Comparison of ENCODE assay signal across 9 cellular contexts in the genomic region with DNA sequence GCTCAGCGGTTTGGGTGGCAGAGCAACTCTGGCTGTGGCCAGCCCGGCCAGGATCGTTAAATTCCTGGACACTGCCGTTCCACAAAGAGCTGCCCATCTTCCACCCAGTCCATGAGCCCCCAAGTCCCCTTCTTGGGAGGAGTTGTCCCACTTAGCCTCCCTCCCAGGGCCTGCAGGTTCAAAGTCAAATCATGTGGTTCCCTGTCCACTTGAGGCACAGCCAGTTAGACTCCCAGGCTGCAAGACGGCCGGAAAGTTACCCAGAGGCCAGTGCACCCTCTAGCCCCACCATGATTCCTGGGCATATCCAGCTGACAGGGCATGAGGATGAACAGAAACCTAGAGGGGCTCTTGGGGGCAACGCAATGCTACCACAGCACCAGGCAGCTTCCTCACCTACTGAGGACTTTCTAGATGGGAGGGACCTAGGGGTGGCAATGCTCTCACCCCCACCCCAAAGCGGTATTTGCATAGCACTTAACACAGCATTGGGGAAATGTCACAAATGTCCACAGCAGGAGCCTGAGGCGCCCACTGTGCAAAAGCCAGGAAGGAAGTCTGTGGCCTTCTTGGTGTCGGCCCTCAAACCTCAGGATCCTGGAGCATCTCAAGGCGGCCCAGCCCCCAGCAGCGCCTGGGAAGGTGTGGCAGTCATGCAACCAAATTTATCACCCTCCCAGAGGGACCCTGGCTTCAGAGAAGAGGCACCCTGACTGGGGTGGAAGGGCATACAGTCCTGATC. TPM values are rescaled to one million over a fixed set of nuclear protein-coding genes. Genes with fewer than 3 reads are reported as not detected.
DNase-seq lines count a peak whose midpoint lies in the region; ATAC-seq and TF ChIP-seq lines count a peak whose summit lies in the region.
"Had no signal": no experiment of that assay in that cellular context is flagged by ENCODE, and none has a peak within 500 bp of the region (broad histone marks: within the 10 kb centered on the region; RNA-seq: fewer than 3 reads in every experiment).

No MANE protein-coding gene starts in this region.

- no peaks in the 10 kb centered on the region for H3K36me3 ChIP-seq in Loucy (ENCODE audit: insufficient read depth, low read length)

- no peak overlapping the region for H3K9ac ChIP-seq in Loucy (ENCODE audit: low read depth, low read length, poor library complexity, severe bottlenecking)

- H3K4me2 ChIP-seq in Loucy (ENCODE audit: low read depth, low read length, poor library complexity, severe bottlenecking), result peak overlapping the region; percentile 69

- no peaks in the 10 kb centered on the region for H3K36me3 Mint-ChIP-seq in activated CD8-positive, alpha-beta memory T cell treated with anti-CD3 and anti-CD28 coated beads, Interleukin-2, amount 10 ng/mL, durations not matched to agents 7 days and 5 days
- H3K36me3 Mint-ChIP-seq in chondrocyte (ENCODE audit: low read depth), result no peaks in the 10 kb centered on the region
- no peaks in the 10 kb centered on the region for H3K36me3 Mint-ChIP-seq in osteocyte (ENCODE audit: unreplicated experiment)

- peak; percentile 11 for ATAC-seq in activated CD8-positive, alpha-beta memory T cell treated with anti-CD3 and anti-CD28 coated beads, Interleukin-2, amount 10 ng/mL, durations not matched to agents 7 days and 5 days
- ATAC-seq in HG02798 (IDR thresholded peaks at IDR 0.05; ENCODE audit: poor library complexity, unreplicated experiment), result no peak

- H3K9me2 ChIP-seq in Loucy (replicated peaks; ENCODE audit: low read depth, low read length), result no peaks in the 10 kb centered on the region

- CTCF ChIA-PET in activated CD8-positive, alpha-beta memory T cell treated with anti-CD3 and anti-CD28 coated beads, Interleukin-2, amount 10 ng/mL, durations not matched to agents 7 days and 5 days (lab: Charles Lee), result no interaction called here

- H3K27me3 Mint-ChIP-seq in activated CD8-positive, alpha-beta memory T cell treated with anti-CD3 and anti-CD28 coated beads, Interleukin-2, amount 10 ng/mL, durations not matched to agents 7 days and 5 days, result peaks cover 52% of the 10 kb centered on the region
- H3K27me3 Mint-ChIP-seq in chondrocyte (ENCODE audit: low read depth) (no peaks in the 10 kb centered on the region), osteocyte (ENCODE audit: unreplicated experiment) (no peaks in the 10 kb centered on the region)

- TF ChIP-seq CTCF in Loucy (conservative IDR thresholded peaks at IDR 0.05; ENCODE audit: low read length) (no peak), chondrocyte (IDR thresholded peaks at IDR 0.05) (no peak), osteocyte (IDR thresholded peaks at IDR 0.05) (no peak)

- no peaks in the 10 kb centered on the region for H3K9me3 ChIP-seq in Loucy (ENCODE audit: insufficient read depth, low read depth, low read length)
- H3K9me3 ChIP-seq: psoas muscle had no signal

- no peak overlapping the region for H3K4me3 Mint-ChIP-seq in activated CD8-positive, alpha-beta memory T cell treated with anti-CD3 and anti-CD28 coated beads, Interleukin-2, amount 10 ng/mL, durations not matched to agents 7 days and 5 days
- H3K4me3 Mint-ChIP-seq in chondrocyte (ENCODE audit: unreplicated experiment), result peak overlapping the region; percentile 12
- peak overlapping the region; percentile 62 for H3K4me3 Mint-ChIP-seq in osteocyte (ENCODE audit: unreplicated experiment)

- no peaks in the 10 kb centered on the region for H3K79me2 ChIP-seq in Loucy (ENCODE audit: insufficient read depth, low read length)

- peak overlapping the region; percentile 80 for H3K4me3 ChIP-seq in Loucy (ENCODE audit: low read length, poor library complexity, severe bottlenecking)

- no peak for DNase-seq in activated CD8-positive, alpha-beta memory T cell treated with anti-CD3 and anti-CD28 coated beads, Interleukin-2, amount 10 ng/mL, durations not matched to agents 7 days and 5 days
- DNase-seq in activated CD8-positive, alpha-beta memory T cell treated with anti-CD3 and anti-CD28 coated beads, Interleukin-2, amount 50 U/mL, for 4 hours, result no peak
- DNase-seq in chondrocyte (ENCODE audit: low spot score) (peak; percentile 47), osteocyte (ENCODE audit: extremely low spot score, unreplicated experiment) (no peak), HUDEP-2 (lab: John Stamatoyannopoulos, UW; ENCODE audit: unreplicated experiment in 76 of 76) (no peak)
- DNase-seq in stimulated activated CD4-positive, alpha-beta T cell treated with anti-CD3 and anti-CD28 coated beads, Interleukin-1b, Interleukin-23, amount 100 ng/mL, for 48 hours, result no peak

- peaks cover 21% of the 10 kb centered on the region for H3K4me1 Mint-ChIP-seq in activated CD8-positive, alpha-beta memory T cell treated with anti-CD3 and anti-CD28 coated beads, Interleukin-2, amount 10 ng/mL, durations not matched to agents 7 days and 5 days
- H3K4me1 Mint-ChIP-seq in chondrocyte (ENCODE audit: low read depth) (peaks cover 7% of the 10 kb centered on the region), osteocyte (ENCODE audit: unreplicated experiment) (peaks cover 8% of the 10 kb centered on the region)

- H3K27ac Mint-ChIP-seq in activated CD8-positive, alpha-beta memory T cell treated with anti-CD3 and anti-CD28 coated beads, Interleukin-2, amount 10 ng/mL, durations not matched to agents 7 days and 5 days, result no peak overlapping the region
- peak overlapping the region; percentile 9 for H3K27ac Mint-ChIP-seq in chondrocyte (ENCODE audit: unreplicated experiment)
- no peak overlapping the region for H3K27ac Mint-ChIP-seq in osteocyte (ENCODE audit: unreplicated experiment)

- no peaks in the 10 kb centered on the region for H4K20me1 ChIP-seq in Loucy (ENCODE audit: insufficient read depth, low read length, poor library complexity, severe bottlenecking)

- no peak overlapping the region for H2AFZ ChIP-seq in Loucy (ENCODE audit: low read length)

- H3K27me3 ChIP-seq in Loucy (ENCODE audit: insufficient read depth, low read length, poor library complexity, severe bottlenecking), result no peaks in the 10 kb centered on the region

- peaks cover 22% of the 10 kb centered on the region for H3K4me1 ChIP-seq in Loucy (ENCODE audit: insufficient read depth, low read length, poor library complexity, severe bottlenecking)

- no peaks in the 10 kb centered on the region for H3K9me3 Mint-ChIP-seq in activated CD8-positive, alpha-beta memory T cell treated with anti-CD3 and anti-CD28 coated beads, Interleukin-2, amount 10 ng/mL, durations not matched to agents 7 days and 5 days (ENCODE audit: low read depth)
- no peaks in the 10 kb centered on the region for H3K9me3 Mint-ChIP-seq in chondrocyte (ENCODE audit: low read depth)
- H3K9me3 Mint-ChIP-seq in osteocyte (ENCODE audit: unreplicated experiment), result no peaks in the 10 kb centered on the region

- no peaks in the 10 kb centered on the region for H3F3A ChIP-seq in Loucy (ENCODE audit: low read depth)

RNA-seq across cellular contexts. Expression of a gene that starts 45.4 kb away (rescaled TPM):
- not detected for total RNA-seq in activated CD8-positive, alpha-beta memory T cell treated with anti-CD3 and anti-CD28 coated beads, Interleukin-2, amount 10 ng/mL, durations not matched to agents 7 days and 5 days
- 4.1 to 5.2 TPM (median 4.9 TPM) in 3 replicates for total RNA-seq in chondrocyte
- total RNA-seq in osteocyte, result 2.0 and 2.4 TPM in 2 replicates
